8 cellular contexts compared by ENCODE assay signal in the genomic region with DNA sequence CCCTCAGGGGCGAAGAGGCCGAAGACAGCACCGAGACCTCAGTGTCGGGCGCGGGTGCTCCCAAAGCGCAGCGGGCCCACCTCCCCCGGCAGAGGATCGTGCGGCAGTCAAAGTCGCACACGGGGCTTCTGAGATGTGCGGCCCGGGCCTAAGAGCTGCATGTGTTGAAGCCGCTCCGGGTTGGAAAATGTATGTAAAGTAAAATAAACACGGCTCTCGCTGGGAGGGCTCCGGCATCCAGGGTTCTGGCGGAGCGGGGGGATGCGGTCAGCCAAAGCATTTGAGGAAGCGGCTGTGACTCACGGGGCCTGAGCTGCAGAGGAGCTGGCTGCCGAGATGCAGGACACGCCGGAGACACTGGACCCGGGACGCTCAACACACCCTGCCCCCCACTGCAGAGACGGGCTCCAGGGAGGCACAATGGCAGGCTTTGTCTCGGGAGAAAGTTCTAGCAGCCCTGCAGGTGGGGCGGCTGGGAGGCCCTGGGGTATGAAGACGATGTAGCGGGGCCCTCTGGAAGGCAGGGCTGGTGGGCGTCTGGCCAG.
DNase-seq lines count a peak whose midpoint lies in the region; ATAC-seq, FAIRE-seq and TF ChIP-seq lines count a peak whose summit lies in the region.
"Not testable (repeated sequence)": the region's sequence is repeated elsewhere in the genome, so short reads cannot be mapped to it uniquely, and the experiment has no call there.

No MANE protein-coding gene starts in this region.

- H3K9me3 Mint-ChIP-seq in type B pancreatic cell, result not testable (repeated sequence)

- not testable (repeated sequence) for FAIRE-seq in pancreas (lab: Jason Lieb, UNC)

- not testable (repeated sequence) for H3K4me3 Mint-ChIP-seq in type B pancreatic cell

- DNase-seq in BJ (ENCODE audit: low read depth) (peak; percentile 63), HS-27A (ENCODE audit: low read depth) (peak; percentile 54), foreskin fibroblast (peak; percentile 85 to 89), left kidney (ENCODE audit: low read depth, low spot score) (peak; percentile 63), pancreas (peak in 1 of 6 donors; percentile 27), type B pancreatic cell (ENCODE audit: extremely low spot score, unreplicated experiment) (peak; percentile 68)
- not testable (repeated sequence) for DNase-seq in coronary artery (ENCODE audit: low spot score)

- CTCF ChIA-PET in BJ (lab: Yijun Ruan, JAX), result not testable (repeated sequence)

- H3K36me3 ChIP-seq in BJ (ENCODE audit: control insufficient read depth, insufficient read depth, low read length); pancreas: not testable (repeated sequence)

- intact Hi-C loops in pancreas (cut with DNase I), result not testable (repeated sequence)

- not testable (repeated sequence) for TF ChIP-seq CTCF in BJ (IDR thresholded peaks at IDR 0.05; ENCODE audit: insufficient read depth, low read depth, low read length); WI38 (IDR thresholded peaks at IDR 0.05; ENCODE audit: low read depth, low read length); coronary artery (IDR thresholded peaks at IDR 0.05); foreskin fibroblast (IDR thresholded peaks at IDR 0.05; ENCODE audit: low read depth, low read length); pancreas (IDR thresholded peaks at IDR 0.05); type B pancreatic cell (conservative IDR thresholded peaks at IDR 0.05)

- not testable (repeated sequence) for H3K27me3 Mint-ChIP-seq in type B pancreatic cell

- not testable (repeated sequence) for H3K9me3 ChIP-seq in pancreas

- not testable (repeated sequence) for H3K27me3 ChIP-seq in BJ (ENCODE audit: control insufficient read depth, insufficient read depth, low read length); pancreas

- H3K27ac ChIP-seq in coronary artery, result peak overlapping the region; percentile 9 to 46
- not testable (repeated sequence) for H3K27ac ChIP-seq in pancreas

- peak overlapping the region; percentile 24 for H3K4me3 ChIP-seq in BJ (ENCODE audit: low read depth, low read length)
- H3K4me3 ChIP-seq in WI38 (ENCODE audit: low read depth, low read length), result peak overlapping the region; percentile 62
- peak overlapping the region; percentile 35 for H3K4me3 ChIP-seq in coronary artery
- H3K4me3 ChIP-seq in foreskin fibroblast (ENCODE audit: low read depth in 1 of 2, low read length in 2 of 2), result peak overlapping the region; percentile 43 to 59
- not testable (repeated sequence) for H3K4me3 ChIP-seq in pancreas

- H3K4me1 Mint-ChIP-seq in type B pancreatic cell (ENCODE audit: unreplicated experiment), result not testable (repeated sequence)

- 47 to 62% methylated on average over 23 to 30 of the region's 36 CpGs for whole genome bisulfite sequencing in pancreas, 2 donors

- not testable (repeated sequence) for H3K36me3 Mint-ChIP-seq in type B pancreatic cell

- not testable (repeated sequence) for H3K4me1 ChIP-seq in pancreas

- peak in 3 of 4 donors; percentile 41 to 77 (median 54) for ATAC-seq in pancreas

- not testable (repeated sequence) for H3K27ac Mint-ChIP-seq in type B pancreatic cell

- POLR2A ChIA-PET in BJ (lab: Charles Lee), result not testable (repeated sequence)
